ENCODE assay signal across 15 cellular contexts in the genomic region with DNA sequence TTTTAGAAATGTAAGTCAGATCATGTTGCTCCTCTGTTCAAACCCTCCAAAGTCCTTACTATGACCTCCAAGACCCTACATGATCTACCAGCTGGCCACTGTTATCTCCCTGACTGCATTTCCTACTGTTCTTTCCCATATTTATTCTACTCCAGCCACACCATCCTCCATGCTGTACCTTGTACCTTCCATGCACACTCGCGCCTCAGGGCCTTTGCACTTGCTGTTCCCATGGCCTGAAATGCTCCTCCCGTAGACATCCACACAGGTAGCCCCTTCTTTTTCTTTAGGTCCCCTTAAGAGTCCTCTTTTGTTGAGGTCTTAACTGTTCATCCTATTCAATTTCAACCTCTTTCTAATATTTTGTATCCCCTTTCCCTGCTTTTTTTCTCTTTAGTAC. TPM values are rescaled to one million over a fixed set of nuclear protein-coding genes. Genes with fewer than 3 reads are reported as not detected.
DNase-seq lines count a peak whose midpoint lies in the region; ATAC-seq and TF ChIP-seq lines count a peak whose summit lies in the region.
"Had no signal": no experiment of that assay in that cellular context is flagged by ENCODE, and none has a peak within 500 bp of the region (broad histone marks: within the 10 kb centered on the region; RNA-seq: fewer than 3 reads in every experiment).

No MANE protein-coding gene starts in this region.

- no peaks in the 10 kb centered on the region for H3K27me3 Mint-ChIP-seq in brain

- ATAC-seq in GM18517 (IDR thresholded peaks at IDR 0.05; ENCODE audit: unreplicated experiment) = no peak
- ATAC-seq: A549 had no signal

- DNase-seq in COLO668 (lab: John Stamatoyannopoulos, UW; ENCODE audit: unreplicated experiment) (no peak), HT-29 (ENCODE audit: low spot score) (no peak)
- DNase-seq: BE2C; CD8-positive, alpha-beta memory T cell; DMS53; GF-D8; GM23248; H7 had no signal

- peaks cover 34% of the 10 kb centered on the region for H3K4me1 ChIP-seq in OCI-LY3 (ENCODE audit: low read length)
- H3K4me1 ChIP-seq: BE2C had no signal

- H3K9me3 Mint-ChIP-seq in brain = no peaks in the 10 kb centered on the region
- H3K9me3 Mint-ChIP-seq: CD14-positive monocyte; CD8-positive, alpha-beta memory T cell; IgD-negative memory B cell had no signal

- TF ChIP-seq RAD21 in neural cell (conservative IDR thresholded peaks at IDR 0.05) = no peak

- H4K20me1 ChIP-seq in OCI-LY3 (ENCODE audit: insufficient read depth, low read length) = no peaks in the 10 kb centered on the region
- no peaks in the 10 kb centered on the region for H4K20me1 ChIP-seq in neural cell (ENCODE audit: insufficient read depth)

- H3K9me3 ChIP-seq in OCI-LY3 (ENCODE audit: insufficient read depth, low read length) (no peaks in the 10 kb centered on the region), neural cell (ENCODE audit: low read length) (no peaks in the 10 kb centered on the region)
- H3K9me3 ChIP-seq: A549, BE2C had no signal

- H3K79me2 ChIP-seq in OCI-LY3 (ENCODE audit: low read length) (no peaks in the 10 kb centered on the region), neural cell (replicated peaks; ENCODE audit: insufficient read depth, low read length) (no peaks in the 10 kb centered on the region)

- no peak overlapping the region for H3K9ac ChIP-seq in OCI-LY3 (ENCODE audit: low read length)
- H3K9ac ChIP-seq in neural cell (ENCODE audit: low read length) = no peak overlapping the region
- H3K9ac ChIP-seq: GM23248 had no signal

- H3K4me3 ChIP-seq in OCI-LY3 (ENCODE audit: low read length) = no peak overlapping the region
- peak overlapping the region; percentile 35 for H3K4me3 ChIP-seq in neural cell (ENCODE audit: low read length)
- H3K4me3 ChIP-seq: A549, GM23248 had no signal

- H3K36me3 Mint-ChIP-seq in brain = peaks cover 8% of the 10 kb centered on the region
- H3K36me3 Mint-ChIP-seq: CD8-positive, alpha-beta memory T cell had no signal

- H3K4me2 ChIP-seq in OCI-LY3 (ENCODE audit: low read length) (0 out of 2 replicates have a peak overlapping the region, but pooled peaks have one; percentile 63), neural cell (ENCODE audit: low read length) (peak overlapping the region; percentile 17)
- H3K4me2 ChIP-seq: A549 had no signal

- H3K9me2 ChIP-seq in neural cell (ENCODE audit: insufficient read depth, low read length) = no peaks in the 10 kb centered on the region

- peak overlapping the region in 3 of 5 experiments; percentile 30 to 74 (median 66) for H3K27ac Mint-ChIP-seq in brain
- H3K27ac Mint-ChIP-seq: CD14-positive monocyte, IgD-negative memory B cell had no signal

- no peaks in the 10 kb centered on the region for H3K36me3 ChIP-seq in OCI-LY3 (replicated peaks; ENCODE audit: low read depth, low read length)
- H3K36me3 ChIP-seq in neural cell (ENCODE audit: insufficient read depth, low read length) = no peaks in the 10 kb centered on the region
- H3K36me3 ChIP-seq: BE2C had no signal

- H3F3A ChIP-seq in neural cell (ENCODE audit: insufficient read depth, low read length, poor library complexity, severe bottlenecking) = peaks cover 4% of the 10 kb centered on the region

- no peak overlapping the region for H3K4me3 Mint-ChIP-seq in brain
- H3K4me3 Mint-ChIP-seq: CD14-positive monocyte; CD8-positive, alpha-beta memory T cell; IgD-negative memory B cell had no signal

- H3K27me3 ChIP-seq in OCI-LY3 (ENCODE audit: low read depth, low read length) (no peaks in the 10 kb centered on the region), neural cell (ENCODE audit: insufficient read depth, low read depth, low read length) (no peaks in the 10 kb centered on the region)

- H3K27ac ChIP-seq in OCI-LY3 (ENCODE audit: low read length) = no peak overlapping the region
- peak overlapping the region; percentile 39 for H3K27ac ChIP-seq in neural cell (ENCODE audit: low read length)
- H3K27ac ChIP-seq: A549, GM23248 had no signal

- H2AFZ ChIP-seq in OCI-LY3 (ENCODE audit: low read depth, low read length) (no peak overlapping the region), neural cell (ENCODE audit: low read depth, low read length) (no peak overlapping the region)
- H2AFZ ChIP-seq: GM23248 had no signal

- no peak for TF ChIP-seq EP300 in neural cell (conservative IDR thresholded peaks at IDR 0.05; ENCODE audit: poor library complexity, severe bottlenecking)

- TF ChIP-seq CTCF in OCI-LY3 (IDR thresholded peaks at IDR 0.05; ENCODE audit: low read depth, low read length) (no peak), brain (conservative IDR thresholded peaks at IDR 0.05) (no peak), neural cell (IDR thresholded peaks at IDR 0.05; ENCODE audit: poor library complexity, severe bottlenecking) (no peak)

- H3K4me1 Mint-ChIP-seq in brain = peaks cover 13% of the 10 kb centered on the region

TF ChIP-seq in neural cell, 6 proteins besides CTCF, POLR2A, EP300 and RAD21:
- TF ChIP-seq TAF1 (IDR thresholded peaks at IDR 0.05; ENCODE audit: low read depth) = no peak
- TF ChIP-seq EZH2 (IDR thresholded peaks at IDR 0.05; ENCODE audit: borderline replicate concordance, insufficient read depth, low read length, poor library complexity, severe bottlenecking) = no peak
- TF ChIP-seq, protein P1, sequence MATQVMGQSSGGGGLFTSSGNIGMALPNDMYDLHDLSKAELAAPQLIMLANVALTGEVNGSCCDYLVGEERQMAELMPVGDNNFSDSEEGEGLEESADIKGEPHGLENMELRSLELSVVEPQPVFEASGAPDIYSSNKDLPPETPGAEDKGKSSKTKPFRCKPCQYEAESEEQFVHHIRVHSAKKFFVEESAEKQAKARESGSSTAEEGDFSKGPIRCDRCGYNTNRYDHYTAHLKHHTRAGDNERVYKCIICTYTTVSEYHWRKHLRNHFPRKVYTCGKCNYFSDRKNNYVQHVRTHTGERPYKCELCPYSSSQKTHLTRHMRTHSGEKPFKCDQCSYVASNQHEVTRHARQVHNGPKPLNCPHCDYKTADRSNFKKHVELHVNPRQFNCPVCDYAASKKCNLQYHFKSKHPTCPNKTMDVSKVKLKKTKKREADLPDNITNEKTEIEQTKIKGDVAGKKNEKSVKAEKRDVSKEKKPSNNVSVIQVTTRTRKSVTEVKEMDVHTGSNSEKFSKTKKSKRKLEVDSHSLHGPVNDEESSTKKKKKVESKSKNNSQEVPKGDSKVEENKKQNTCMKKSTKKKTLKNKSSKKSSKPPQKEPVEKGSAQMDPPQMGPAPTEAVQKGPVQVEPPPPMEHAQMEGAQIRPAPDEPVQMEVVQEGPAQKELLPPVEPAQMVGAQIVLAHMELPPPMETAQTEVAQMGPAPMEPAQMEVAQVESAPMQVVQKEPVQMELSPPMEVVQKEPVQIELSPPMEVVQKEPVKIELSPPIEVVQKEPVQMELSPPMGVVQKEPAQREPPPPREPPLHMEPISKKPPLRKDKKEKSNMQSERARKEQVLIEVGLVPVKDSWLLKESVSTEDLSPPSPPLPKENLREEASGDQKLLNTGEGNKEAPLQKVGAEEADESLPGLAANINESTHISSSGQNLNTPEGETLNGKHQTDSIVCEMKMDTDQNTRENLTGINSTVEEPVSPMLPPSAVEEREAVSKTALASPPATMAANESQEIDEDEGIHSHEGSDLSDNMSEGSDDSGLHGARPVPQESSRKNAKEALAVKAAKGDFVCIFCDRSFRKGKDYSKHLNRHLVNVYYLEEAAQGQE (IDR thresholded peaks at IDR 0.05; ENCODE audit: borderline replicate concordance) = no peak
- no peak for TF ChIP-seq POLR2AphosphoS5 (IDR thresholded peaks at IDR 0.05)
- no peak for TF ChIP-seq SMC3 (conservative IDR thresholded peaks at IDR 0.05; ENCODE audit: poor library complexity)
- TF ChIP-seq MXI1 (conservative IDR thresholded peaks at IDR 0.05; ENCODE audit: poor library complexity, severe bottlenecking) = no peak

RNA-seq across cellular contexts. Expression of gene HEBP2, which starts 47.0 kb away (rescaled TPM):
- polyA plus RNA-seq in brain (ENCODE audit: insufficient read depth, low read depth, low replicate concordance) = 37.2 TPM
- polyA plus RNA-seq in neural cell = 1.4 and 3.0 TPM in 2 replicates
- 0.73 and 0.81 TPM in 2 replicates for polyA minus RNA-seq in neural cell
- 124 and 130 TPM in 2 replicates for total RNA-seq in HT-29 (2014; rRNA removed; shearing (Covaris generic))

RNA-seq across cellular contexts. Expression of gene NHSL1, which starts 48.3 kb away (rescaled TPM):
- polyA plus RNA-seq in brain (ENCODE audit: insufficient read depth, low read depth, low replicate concordance) (18.2 TPM), neural cell (1.5 and 2.4 TPM in 2 replicates)
- 5.8 and 10.3 TPM in 2 replicates for polyA minus RNA-seq in neural cell
- 14.1 and 15.6 TPM in 2 replicates for total RNA-seq in HT-29 (2014; rRNA removed; shearing (Covaris generic))
- polyA plus RNA-seq: CD8-positive, alpha-beta memory T cell; IgD-negative memory B cell had no signal
